ENCODE assay signal across 8 cellular contexts in genomic region chr6:18997375-18997826, GRCh38.
DNase-seq lines count a peak whose midpoint lies in the region; ATAC-seq, FAIRE-seq and TF ChIP-seq lines count a peak whose summit lies in the region.

No MANE protein-coding gene starts in this region.

- no peaks in the 10 kb centered on the region for H3K27me3 Mint-ChIP-seq in CD4-positive, alpha-beta memory T cell

- H3K27ac ChIP-seq in stomach, result no peak overlapping the region
- no peak overlapping the region for H3K27ac ChIP-seq in CD4-positive, alpha-beta memory T cell (ENCODE audit: low read depth, low read length)

- TF ChIP-seq POLR2A in stomach (IDR thresholded peaks at IDR 0.05), result no peak

- peaks cover 4 to 16% (median 8%) of the 10 kb centered on the region in 8 donors for H3K9me3 Mint-ChIP-seq in CD4-positive, alpha-beta memory T cell

- H3K36me3 ChIP-seq in stomach, result no peaks in the 10 kb centered on the region
- no peaks in the 10 kb centered on the region for H3K36me3 ChIP-seq in CD4-positive, alpha-beta memory T cell (ENCODE audit: insufficient read depth, low read length)

- H3K4me1 ChIP-seq in stomach, result no peaks in the 10 kb centered on the region
- H3K4me1 ChIP-seq in CD4-positive, alpha-beta memory T cell (ENCODE audit: insufficient read depth, low read length), result no peaks in the 10 kb centered on the region

- H3K4me3 ChIP-seq in fibroblast of villous mesenchyme (ENCODE audit: low read depth, low read length) (no peak overlapping the region), stomach (no peak overlapping the region)
- no peak overlapping the region for H3K4me3 ChIP-seq in CD4-positive, alpha-beta memory T cell (ENCODE audit: low read length in 2 of 2)

- ATAC-seq in GM21423 (IDR thresholded peaks at IDR 0.05; ENCODE audit: unreplicated experiment) (peak; percentile 93), HG03565 (IDR thresholded peaks at IDR 0.05; ENCODE audit: unreplicated experiment) (peak; percentile 98)

- TF ChIP-seq CTCF in fibroblast of villous mesenchyme (IDR thresholded peaks at IDR 0.05; ENCODE audit: insufficient read depth, low read depth, low read length) (peak; percentile 54), stomach (IDR thresholded peaks at IDR 0.05) (peak in 5 of 7 experiments; percentile 10 to 65 (median 35))

- no peaks in the 10 kb centered on the region for H3K27me3 ChIP-seq in stomach
- no peaks in the 10 kb centered on the region for H3K27me3 ChIP-seq in CD4-positive, alpha-beta memory T cell (ENCODE audit: insufficient read depth, low read length)

- intact Hi-C loops in stomach (cut with DNase I; ENCODE audit: low total_unique reads), result no loop called here
- intact Hi-C loops in CD4-positive, alpha-beta memory T cell (cut with micrococcal nuclease), result no loop called here

- H3K36me3 Mint-ChIP-seq in CD4-positive, alpha-beta memory T cell, result no peaks in the 10 kb centered on the region

- no peaks in the 10 kb centered on the region for H3K4me1 Mint-ChIP-seq in CD4-positive, alpha-beta memory T cell

- H3K9me3 ChIP-seq in stomach, result peaks cover 0 to 4% (median 0%) of the 10 kb centered on the region in 4 donors
- no peaks in the 10 kb centered on the region for H3K9me3 ChIP-seq in CD4-positive, alpha-beta memory T cell (ENCODE audit: control insufficient read depth in 1 of 2, low read length in 2 of 2)

- peak; percentile 10 for DNase-seq in GM04504 (ENCODE audit: low read depth)
- peak; percentile 48 for DNase-seq in RCC 7860 (ENCODE audit: low spot score)
- DNase-seq in fibroblast of villous mesenchyme (ENCODE audit: low read depth), result peak; percentile 38
- no peak for DNase-seq in stomach
- DNase-seq in CD4-positive, alpha-beta memory T cell, result no peak
- no peak for DNase-seq in stimulated activated CD4-positive, alpha-beta T cell treated with anti-CD3 and anti-CD28 coated beads, Interleukin-15, amount 100 ng/mL, for 24 hours

- no peak for TF ChIP-seq EP300 in stomach (IDR thresholded peaks at IDR 0.05)

- CTCF ChIA-PET in CD4-positive, alpha-beta memory T cell (lab: Charles Lee; ENCODE audit: partially characterized antibody), result no interaction called here

- H3K4me3 Mint-ChIP-seq in CD4-positive, alpha-beta memory T cell, result no peak overlapping the region

- POLR2A ChIA-PET in CD4-positive, alpha-beta memory T cell (lab: Charles Lee; ENCODE audit: partially characterized antibody), result no interaction called here

- H3K27ac Mint-ChIP-seq in CD4-positive, alpha-beta memory T cell, result no peak overlapping the region

- 14 to 40% (median 24%) methylated on average over 2 of the region's 2 CpGs for WGBS in stomach, 5 donors

- no peak for FAIRE-seq in RCC 7860 (lab: Jason Lieb, UNC)

Comparison
In these comparisons a context has a peak if more than half of its experiments do, and no peak if none do; other contexts are left out.
1. DNase-seq: peak in GM04504 (single experiment), RCC 7860 (single experiment) and fibroblast of villous mesenchyme (single experiment); none in stomach (single experiment), CD4-positive, alpha-beta memory T cell (0 of 5) and stimulated activated CD4-positive, alpha-beta T cell treated with anti-CD3 and anti-CD28 coated beads, Interleukin-15, amount 100 ng/mL, for 24 hours (single experiment).